11 cellular contexts compared by ENCODE assay signal in the genomic region with DNA sequence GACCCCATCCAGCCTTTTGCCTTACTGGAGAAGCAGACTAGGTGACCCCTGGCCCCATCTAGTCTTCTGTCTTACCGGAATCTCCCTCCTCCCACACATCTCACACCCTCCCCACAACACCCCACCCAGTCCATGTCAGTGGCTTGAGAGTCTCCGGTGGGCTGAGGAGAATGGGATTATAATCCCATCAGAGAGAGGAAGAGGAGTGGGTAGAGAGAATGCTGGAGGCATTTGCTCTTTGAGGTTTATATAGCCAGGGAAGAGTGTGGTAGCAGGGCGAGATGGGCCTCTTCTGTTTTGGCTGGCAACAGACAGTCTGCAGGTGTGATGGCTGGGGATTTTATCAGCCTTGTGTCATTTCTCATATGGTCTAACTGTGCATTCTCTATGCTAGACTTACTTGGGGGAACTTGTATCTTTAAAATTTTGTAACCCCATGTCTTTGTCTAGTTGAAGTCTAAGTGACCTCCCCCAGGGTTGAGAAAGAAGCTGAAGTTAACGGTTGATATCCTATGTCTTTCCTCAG. TPM values are rescaled to one million over a fixed set of nuclear protein-coding genes. Genes with fewer than 3 reads are reported as not detected.
A peak's percentile ranks its signal among the peaks of the same experiment; 100 is the strongest.
DNase-seq lines count a peak whose midpoint lies in the region; ATAC-seq, FAIRE-seq and TF ChIP-seq lines count a peak whose summit lies in the region.
"Had no signal": no experiment of that assay in that cellular context is flagged by ENCODE, and none has a peak within 500 bp of the region (broad histone marks: within the 10 kb centered on the region; RNA-seq: fewer than 3 reads in every experiment).

No MANE protein-coding gene starts in this region.

- no peaks in the 10 kb centered on the region for H3K9me3 Mint-ChIP-seq in effector memory CD8-positive, alpha-beta T cell

- WGBS in HUES64 = 88% methylated on average over 4 of the region's 4 CpGs

- TF ChIP-seq POLR2A in GM12891 (IDR thresholded peaks at IDR 0.05; ENCODE audit: low read depth, low read length) = no peak

- H3K9ac ChIP-seq in HUES64 (ENCODE audit: low read depth, low read length) = no peak overlapping the region

- H3K4me1 ChIP-seq in HUES64 (ENCODE audit: insufficient read depth, low read length) = peaks cover 14% of the 10 kb centered on the region

- peak overlapping the region; percentile 25; the same call in 1 of the 2 replicates for H3K27ac ChIP-seq in HUES64 (ENCODE audit: low read depth, low read length)
- H3K27ac ChIP-seq: PC-9 had no signal

- no peaks in the 10 kb centered on the region for H3K36me3 Mint-ChIP-seq in effector memory CD8-positive, alpha-beta T cell (ENCODE audit: insufficient read depth)

- H3K27me3 Mint-ChIP-seq in effector memory CD8-positive, alpha-beta T cell = no peaks in the 10 kb centered on the region

- no peak for DNase-seq in GM12891 (ENCODE audit: insufficient read length, low spot score)
- DNase-seq in effector memory CD8-positive, alpha-beta T cell = no peak
- no peak for DNase-seq in NCI-H226
- DNase-seq in SW 1271 (lab: John Stamatoyannopoulos, UW) = no peak
- no peak for DNase-seq in NCI-H1694 treated with DMSO at 0.1 percent for 48 hours (lab: John Stamatoyannopoulos, UW)
- DNase-seq: NCI-H1048; PC-9; stimulated activated CD4-positive, alpha-beta T cell treated with anti-CD3 and anti-CD28 coated beads, Interleukin-2, amount 100 ng/mL, for 24 hours had no signal

- H3K27ac Mint-ChIP-seq in effector memory CD8-positive, alpha-beta T cell = peak overlapping the region in 1 of 2 donors; percentile 33

- H3K4me3 Mint-ChIP-seq in effector memory CD8-positive, alpha-beta T cell = peak overlapping the region; percentile 3 to 4

- no peaks in the 10 kb centered on the region for H3K27me3 ChIP-seq in HUES64 (ENCODE audit: insufficient read depth, low read length)

- peak; percentile 90 for FAIRE-seq in GM12891 (lab: Jason Lieb, UNC)

- no peaks in the 10 kb centered on the region for H3K36me3 ChIP-seq in HUES64 (ENCODE audit: insufficient read depth, low read length)

- no peaks in the 10 kb centered on the region for H3K9me3 ChIP-seq in HUES64 (ENCODE audit: insufficient read depth, low read depth, low read length)

- H3K4me3 ChIP-seq in HUES64 (ENCODE audit: low read length) = no peak overlapping the region
- H3K4me3 ChIP-seq: PC-9 had no signal

- peak; percentile 43 for ATAC-seq in GM21723 (IDR thresholded peaks at IDR 0.05; ENCODE audit: unreplicated experiment)
- ATAC-seq in effector memory CD8-positive, alpha-beta T cell (replicated peaks) = no peak
- no peak for ATAC-seq in SK-N-SH treated with all-trans-retinoic acid at 6 μM for 48 hours

- peaks cover 22 to 24% of the 10 kb centered on the region in 2 donors for H3K4me1 Mint-ChIP-seq in effector memory CD8-positive, alpha-beta T cell (ENCODE audit: low read depth in 2 of 2)

TF ChIP-seq in GM12891, 5 proteins besides CTCF, POLR2A, EP300 and RAD21:
- TF ChIP-seq TAF1 (IDR thresholded peaks at IDR 0.05; ENCODE audit: low read depth, low read length) (no peak), POU2F2 (IDR thresholded peaks at IDR 0.05; ENCODE audit: low read depth, low read length) (peak; percentile 17; the same call in 1 of the 2 replicates)

TF ChIP-seq in SK-N-SH treated with all-trans-retinoic acid at 6 μM for 48 hours, 23 proteins besides CTCF, POLR2A, EP300 and RAD21:
- TF ChIP-seq ZNF70 (CRISPR knock-in tag; IDR thresholded peaks at IDR 0.05) = no peak
- TF ChIP-seq RARB (CRISPR knock-in tag; IDR thresholded peaks at IDR 0.05) = no peak
- TF ChIP-seq, protein P1, sequence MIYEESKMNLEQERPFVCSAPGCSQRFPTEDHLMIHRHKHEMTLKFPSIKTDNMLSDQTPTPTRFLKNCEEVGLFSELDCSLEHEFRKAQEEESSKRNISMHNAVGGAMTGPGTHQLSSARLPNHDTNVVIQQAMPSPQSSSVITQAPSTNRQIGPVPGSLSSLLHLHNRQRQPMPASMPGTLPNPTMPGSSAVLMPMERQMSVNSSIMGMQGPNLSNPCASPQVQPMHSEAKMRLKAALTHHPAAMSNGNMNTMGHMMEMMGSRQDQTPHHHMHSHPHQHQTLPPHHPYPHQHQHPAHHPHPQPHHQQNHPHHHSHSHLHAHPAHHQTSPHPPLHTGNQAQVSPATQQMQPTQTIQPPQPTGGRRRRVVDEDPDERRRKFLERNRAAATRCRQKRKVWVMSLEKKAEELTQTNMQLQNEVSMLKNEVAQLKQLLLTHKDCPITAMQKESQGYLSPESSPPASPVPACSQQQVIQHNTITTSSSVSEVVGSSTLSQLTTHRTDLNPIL (CRISPR knock-in tag; IDR thresholded peaks at IDR 0.05; ENCODE audit: low read depth) = no peak
- no peak for TF ChIP-seq BACH2 (CRISPR knock-in tag; IDR thresholded peaks at IDR 0.05; ENCODE audit: borderline replicate concordance)
- no peak for TF ChIP-seq ARNTL (CRISPR knock-in tag; IDR thresholded peaks at IDR 0.05; ENCODE audit: borderline replicate concordance, low read depth)
- TF ChIP-seq TOX (CRISPR knock-in tag; IDR thresholded peaks at IDR 0.05; ENCODE audit: borderline replicate concordance) = no peak
- TF ChIP-seq ZC3H10 (CRISPR knock-in tag; IDR thresholded peaks at IDR 0.05) = no peak
- no peak for TF ChIP-seq SNAI2 (CRISPR knock-in tag; IDR thresholded peaks at IDR 0.05)
TF ChIP-seq in SK-N-SH treated with all-trans-retinoic acid at 6 μM for 48 hours: peak in this region for 0.

RNA-seq across cellular contexts. Expression of a gene that starts 50.3 kb away (rescaled TPM):
- polyA plus RNA-seq in GM12891 (2012; ENCODE audit: low read depth, missing spikeins) = 23.0 TPM
- polyA plus RNA-seq in HUES64 (2013, experiment 1 of 2) = 8.1 TPM
- 9.3 TPM for polyA plus RNA-seq in HUES64 (2013, experiment 2 of 2)
